8 cellular contexts compared by ENCODE assay signal in genomic region chr1:248858891-248859889, GRCh38. TPM values are rescaled to one million over a fixed set of nuclear protein-coding genes. Genes with fewer than 3 reads are reported as not detected.
DNase-seq lines count a peak whose midpoint lies in the region; ATAC-seq and TF ChIP-seq lines count a peak whose summit lies in the region.

A gene with protein sequence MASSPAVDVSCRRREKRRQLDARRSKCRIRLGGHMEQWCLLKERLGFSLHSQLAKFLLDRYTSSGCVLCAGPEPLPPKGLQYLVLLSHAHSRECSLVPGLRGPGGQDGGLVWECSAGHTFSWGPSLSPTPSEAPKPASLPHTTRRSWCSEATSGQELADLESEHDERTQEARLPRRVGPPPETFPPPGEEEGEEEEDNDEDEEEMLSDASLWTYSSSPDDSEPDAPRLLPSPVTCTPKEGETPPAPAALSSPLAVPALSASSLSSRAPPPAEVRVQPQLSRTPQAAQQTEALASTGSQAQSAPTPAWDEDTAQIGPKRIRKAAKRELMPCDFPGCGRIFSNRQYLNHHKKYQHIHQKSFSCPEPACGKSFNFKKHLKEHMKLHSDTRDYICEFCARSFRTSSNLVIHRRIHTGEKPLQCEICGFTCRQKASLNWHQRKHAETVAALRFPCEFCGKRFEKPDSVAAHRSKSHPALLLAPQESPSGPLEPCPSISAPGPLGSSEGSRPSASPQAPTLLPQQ (minus strand): TSS chr1:248859085. CDS start chr1:248858309, 776 bp downstream.

- intact Hi-C loops in CD4-positive, alpha-beta T cell (cut with DNase I, micrococcal nuclease) = loop anchor here (1.0 to 2.0 kb wide), 4 partner anchors 15 to 34 kb away; partner anchors contain the start of genes SH3BP5L (in 1 of the 2) and ZNF672 (in 1 of the 2)
- intact Hi-C loops in activated CD4-positive, alpha-beta memory T cell treated with anti-CD3 and anti-CD28 coated beads for 36 hours (cut with micrococcal nuclease) = loop anchor here (1.0 kb wide), 4 partner anchors 14 to 47 kb away; partner anchors contain the start of genes PGBD2 and ZNF672
- intact Hi-C loops in lower leg skin (cut with DNase I; ENCODE audit: low total_unique reads) = no loop called here

- peaks cover 75% of the 10 kb centered on the region for H3K4me1 Mint-ChIP-seq in CD4-positive, alpha-beta T cell (ENCODE audit: low read depth)
- H3K4me1 Mint-ChIP-seq in activated CD4-positive, alpha-beta memory T cell treated with anti-CD3 and anti-CD28 coated beads for 36 hours (ENCODE audit: low read depth) = peaks cover 51% of the 10 kb centered on the region

- no peak for TF ChIP-seq CTCF in CD4-positive, alpha-beta T cell (IDR thresholded peaks at IDR 0.05)
- no peak for TF ChIP-seq CTCF in lower leg skin (IDR thresholded peaks at IDR 0.05)

- POLR2A ChIA-PET in CD4-positive, alpha-beta T cell (lab: Charles Lee) = interaction anchor here (0.6 to 4.9 kb wide), 8 partner anchors 10 to 107 kb away, joined by 3 to 98 read pairs (median 4); partner anchors contain the start of genes SH3BP5L and ZNF672
- POLR2A ChIA-PET in activated CD4-positive, alpha-beta memory T cell treated with anti-CD3 and anti-CD28 coated beads for 36 hours (lab: Charles Lee) = interaction anchor here (0.6 to 2.9 kb wide), 7 partner anchors 14 to 47 kb away, joined by 3 to 47 read pairs (median 5); partner anchors contain the start of genes PGBD2, SH3BP5L and ZNF672

- peaks cover 19% of the 10 kb centered on the region for H3K36me3 Mint-ChIP-seq in CD4-positive, alpha-beta T cell (ENCODE audit: low read depth)
- H3K36me3 Mint-ChIP-seq in activated CD4-positive, alpha-beta memory T cell treated with anti-CD3 and anti-CD28 coated beads for 36 hours = peaks cover 18% of the 10 kb centered on the region

- H3K4me3 ChIP-seq in lower leg skin (ENCODE audit: low read depth, poor library complexity, severe bottlenecking) = peak within 1 kb of the TSS; percentile 36

- H3K27ac Mint-ChIP-seq in CD4-positive, alpha-beta T cell = peak within 1 kb of the TSS; percentile 93
- H3K27ac Mint-ChIP-seq in activated CD4-positive, alpha-beta memory T cell treated with anti-CD3 and anti-CD28 coated beads for 36 hours = peak within 1 kb of the TSS; percentile 92

- H3K27me3 Mint-ChIP-seq in CD4-positive, alpha-beta T cell = no peaks in the 10 kb centered on the region
- no peaks in the 10 kb centered on the region for H3K27me3 Mint-ChIP-seq in activated CD4-positive, alpha-beta memory T cell treated with anti-CD3 and anti-CD28 coated beads for 36 hours

- 4 to 12% methylated on average over 17 to 38 of the region's 62 CpGs for WGBS in lower leg skin, 2 donors

- H3K9me3 Mint-ChIP-seq in CD4-positive, alpha-beta T cell = no peaks in the 10 kb centered on the region
- no peaks in the 10 kb centered on the region for H3K9me3 Mint-ChIP-seq in activated CD4-positive, alpha-beta memory T cell treated with anti-CD3 and anti-CD28 coated beads for 36 hours

- ATAC-seq in CD4-positive, alpha-beta T cell (ENCODE audit: poor library complexity) = peak; percentile 84
- peak; percentile 73 for ATAC-seq in GM19455 (IDR thresholded peaks at IDR 0.05; ENCODE audit: unreplicated experiment)

- no peaks in the 10 kb centered on the region for H3K9me3 ChIP-seq in CD4-positive, alpha-beta T cell (ENCODE audit: control insufficient read depth, low read length)

- peak within 1 kb of the TSS; percentile 77 for H3K27ac ChIP-seq in CD4-positive, alpha-beta T cell (ENCODE audit: low read depth, low read length)

- peak within 1 kb of the TSS; percentile 95 for H3K4me3 Mint-ChIP-seq in CD4-positive, alpha-beta T cell
- peak within 1 kb of the TSS; percentile 91 for H3K4me3 Mint-ChIP-seq in activated CD4-positive, alpha-beta memory T cell treated with anti-CD3 and anti-CD28 coated beads for 36 hours

- no peaks in the 10 kb centered on the region for H3K27me3 ChIP-seq in CD4-positive, alpha-beta T cell (ENCODE audit: control insufficient read depth, insufficient read depth, low read length)

- peak in 1 of 2 donors; percentile 73 for TF ChIP-seq POLR2A in lower leg skin (IDR thresholded peaks at IDR 0.05)

- CTCF ChIA-PET in CD4-positive, alpha-beta T cell (lab: Charles Lee) = interaction anchor here (0.7 to 2.9 kb wide), 7 partner anchors 15 to 47 kb away, joined by 3 to 65 read pairs (median 4); partner anchors contain the start of genes PGBD2, SH3BP5L and ZNF672
- CTCF ChIA-PET in activated CD4-positive, alpha-beta memory T cell treated with anti-CD3 and anti-CD28 coated beads for 36 hours (lab: Charles Lee) = interaction anchor here (0.6 to 3.2 kb wide), 13 partner anchors 12 to 1998 kb away, joined by 3 to 29 read pairs (median 5); partner anchors contain the start of genes PGBD2, SH3BP5L and ZNF672

- DNase-seq in CD4-positive, alpha-beta T cell = peak; percentile 92 to 98 (median 96)
- peak; percentile 99 for DNase-seq in HK-2 (ENCODE audit: unreplicated experiment)
- peak; percentile 100 for DNase-seq in NCI-H82 (lab: John Stamatoyannopoulos, UW)
- peak; percentile 98 for DNase-seq in activated CD4-positive, alpha-beta memory T cell treated with anti-CD3 and anti-CD28 coated beads for 36 hours
- DNase-seq in dermis microvascular lymphatic vessel endothelial cell (ENCODE audit: low read depth in 2 of 2) = peak; percentile 93 to 98
- DNase-seq in lower leg skin (ENCODE audit: low spot score in 2 of 2) = peak; percentile 96 to 99
- DNase-seq in stimulated activated CD4-positive, alpha-beta T cell treated with anti-CD3 and anti-CD28 coated beads, Interleukin-4, amount 100 ng/mL, for 48 hours (ENCODE audit: low read depth in 2 of 2) = peak; percentile 95 to 97

RNA-seq across cellular contexts. Expression of the gene that starts here (rescaled TPM):
- total RNA-seq in CD4-positive, alpha-beta T cell = 10 to 100 TPM; 23.3 to 27.3 TPM
- total RNA-seq in activated CD4-positive, alpha-beta memory T cell treated with anti-CD3 and anti-CD28 coated beads for 36 hours = 10 to 100 TPM; 60.4 to 65.9 TPM
- total RNA-seq in dermis microvascular lymphatic vessel endothelial cell (5.0 and 6.6 TPM in 2 replicates), lower leg skin (10 to 100 TPM; 46.3 to 90.2 (median 65.2) TPM)

Comparison
In these comparisons a context has a peak if more than half of its experiments do, and no peak if none do; other contexts are left out.
1. Peak in every context shown above with its lines: DNase-seq, ATAC-seq, H3K4me3 ChIP-seq and H3K27ac ChIP-seq.